In the genomic region with DNA sequence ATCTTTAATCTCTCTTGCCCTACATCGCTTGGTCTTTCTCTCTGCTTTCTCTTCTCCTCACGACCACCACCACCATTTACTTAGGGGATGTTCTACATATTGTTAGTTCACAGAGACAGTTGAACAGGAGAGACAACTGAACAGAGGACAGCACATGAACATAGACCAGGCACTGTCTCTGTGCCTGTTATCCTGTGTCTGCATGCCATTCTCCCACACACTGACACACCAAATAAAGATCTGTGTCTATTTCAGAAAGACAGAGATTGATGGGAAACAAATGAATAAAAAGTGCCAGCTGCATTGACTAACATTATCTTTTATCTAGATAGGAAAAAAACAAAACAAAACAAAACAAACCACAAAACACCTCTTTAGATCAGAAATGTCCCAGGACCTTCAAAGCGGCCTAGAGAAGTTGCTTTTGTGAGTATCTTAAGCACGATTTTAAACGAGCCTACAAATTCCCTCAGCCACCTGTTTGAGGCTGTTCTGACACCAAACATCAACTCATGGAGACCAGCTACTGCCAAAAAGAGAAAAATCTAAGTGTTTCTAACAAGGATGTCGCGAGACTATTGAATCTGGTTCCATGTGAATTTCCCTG, we compare ENCODE assay signal across 21 cellular contexts.
DNase-seq lines count a peak whose midpoint lies in the region; ATAC-seq and TF ChIP-seq lines count a peak whose summit lies in the region.
"Had no signal": no experiment of that assay in that cellular context is flagged by ENCODE, and none has a peak within 500 bp of the region (broad histone marks: within the 10 kb centered on the region; RNA-seq: fewer than 3 reads in every experiment).

No MANE protein-coding gene starts in this region.

- H3K27ac Mint-ChIP-seq in activated T-cell treated with anti-CD3 and anti-CD28 coated beads, Interleukin-2, amount 50 U/mL, for 72 hours: peak overlapping the region; percentile 81
- peak overlapping the region; percentile 86 for H3K27ac Mint-ChIP-seq in activated CD8-positive, alpha-beta T cell treated with anti-CD3 and anti-CD28 coated beads, Interleukin-2, amount 10 ng/mL, durations not matched to agents 7 days and 5 days
- H3K27ac Mint-ChIP-seq in stimulated activated naive CD8-positive, alpha-beta T cell treated with anti-CD3 and anti-CD28 coated beads, Interleukin-15, amount 100 ng/mL, for 72 hours: peak overlapping the region in 1 of 2 donors; percentile 12

- peak; percentile 64 for ATAC-seq in activated T-cell treated with anti-CD3 and anti-CD28 coated beads, Interleukin-2, amount 50 U/mL, for 72 hours (replicated peaks in 1 of 2)
- ATAC-seq in activated CD8-positive, alpha-beta T cell treated with anti-CD3 and anti-CD28 coated beads, Interleukin-2, amount 10 ng/mL, durations not matched to agents 7 days and 5 days: peak; percentile 37
- ATAC-seq in stimulated activated naive CD8-positive, alpha-beta T cell treated with anti-CD3 and anti-CD28 coated beads, Interleukin-15, amount 100 ng/mL, for 72 hours: no peak
- ATAC-seq in HG03159 (IDR thresholded peaks at IDR 0.05; ENCODE audit: unreplicated experiment): no peak
- ATAC-seq: foreskin keratinocyte, lower lobe of right lung, PC-3 had no signal

- H3K4me1 ChIP-seq in BE2C: no peaks in the 10 kb centered on the region
- H3K4me1 ChIP-seq: adrenal gland, foreskin keratinocyte, lower lobe of right lung, uterus had no signal

- H3K36me3 ChIP-seq in BE2C: no peaks in the 10 kb centered on the region
- H3K36me3 ChIP-seq: adrenal gland, lower lobe of right lung, uterus had no signal

- H3K27me3 Mint-ChIP-seq in activated T-cell treated with anti-CD3 and anti-CD28 coated beads, Interleukin-2, amount 50 U/mL, for 72 hours (ENCODE audit: low read depth): no peaks in the 10 kb centered on the region
- peaks cover 2% of the 10 kb centered on the region for H3K27me3 Mint-ChIP-seq in activated CD8-positive, alpha-beta T cell treated with anti-CD3 and anti-CD28 coated beads, Interleukin-2, amount 10 ng/mL, durations not matched to agents 7 days and 5 days (ENCODE audit: low read depth)
- no peaks in the 10 kb centered on the region for H3K27me3 Mint-ChIP-seq in stimulated activated naive CD8-positive, alpha-beta T cell treated with anti-CD3 and anti-CD28 coated beads, Interleukin-15, amount 100 ng/mL, for 72 hours

- peaks cover 59% of the 10 kb centered on the region for H3K4me1 Mint-ChIP-seq in activated T-cell treated with anti-CD3 and anti-CD28 coated beads, Interleukin-2, amount 50 U/mL, for 72 hours (ENCODE audit: low read depth)
- H3K4me1 Mint-ChIP-seq in activated CD8-positive, alpha-beta T cell treated with anti-CD3 and anti-CD28 coated beads, Interleukin-2, amount 10 ng/mL, durations not matched to agents 7 days and 5 days (ENCODE audit: low read depth): peaks cover 46% of the 10 kb centered on the region
- peaks cover 39% of the 10 kb centered on the region for H3K4me1 Mint-ChIP-seq in stimulated activated naive CD8-positive, alpha-beta T cell treated with anti-CD3 and anti-CD28 coated beads, Interleukin-15, amount 100 ng/mL, for 72 hours

- H3K9me3 Mint-ChIP-seq in activated T-cell treated with anti-CD3 and anti-CD28 coated beads, Interleukin-2, amount 50 U/mL, for 72 hours: peaks cover 7 to 11% of the 10 kb centered on the region in 2 donors
- H3K9me3 Mint-ChIP-seq in activated CD8-positive, alpha-beta T cell treated with anti-CD3 and anti-CD28 coated beads, Interleukin-2, amount 10 ng/mL, durations not matched to agents 7 days and 5 days (ENCODE audit: insufficient read depth): peaks cover 8% of the 10 kb centered on the region
- peaks cover 9 to 23% of the 10 kb centered on the region in 2 donors for H3K9me3 Mint-ChIP-seq in stimulated activated naive CD8-positive, alpha-beta T cell treated with anti-CD3 and anti-CD28 coated beads, Interleukin-15, amount 100 ng/mL, for 72 hours

- no peak overlapping the region for H3K4me3 ChIP-seq in BE2C (ENCODE audit: low read depth, low read length)
- H3K4me3 ChIP-seq: adrenal gland, lower lobe of right lung, uterus had no signal

- POLR2A ChIA-PET in activated CD8-positive, alpha-beta T cell treated with anti-CD3 and anti-CD28 coated beads, Interleukin-2, amount 10 ng/mL, durations not matched to agents 7 days and 5 days (lab: Charles Lee): no interaction called here

- no peaks in the 10 kb centered on the region for H3K9me3 ChIP-seq in BE2C
- H3K9me3 ChIP-seq: adrenal gland, lower lobe of right lung, uterus had no signal

- DNase-seq in activated T-cell treated with anti-CD3 and anti-CD28 coated beads, Interleukin-2, amount 50 U/mL, for 72 hours: no peak
- DNase-seq in activated T-cell treated with anti-CD3 and anti-CD28 coated beads, Interleukin-2, amount 50 U/mL, for 48 hours: no peak
- DNase-seq in activated CD8-positive, alpha-beta T cell treated with anti-CD3 and anti-CD28 coated beads, Interleukin-2, amount 10 ng/mL, durations not matched to agents 7 days and 5 days: no peak
- DNase-seq in myocyte (ENCODE audit: low read depth) (peak; percentile 22), AG08396 (ENCODE audit: low spot score) (no peak), BE2C (no peak)
- no peak for DNase-seq in stimulated activated naive CD8-positive, alpha-beta T cell treated with anti-CD3 and anti-CD28 coated beads, Interleukin-15, amount 100 ng/mL, for 72 hours
- DNase-seq: activated CD4-positive, CD25-positive, alpha-beta regulatory T cell treated with anti-CD3 and anti-CD28 coated beads, Interleukin-2, amount 50 U/mL, for 72 hours; adrenal gland; foreskin keratinocyte; hippocampal formation; islet precursor cell; KG1; lower lobe of right lung; NCI-H187 treated with DMSO at 0.1 percent for 48 hours; PC-3; posterior cingulate gyrus; SIG-M5; T1000; uterus had no signal

- no peak for TF ChIP-seq CTCF in BE2C (IDR thresholded peaks at IDR 0.05; ENCODE audit: low read depth, low read length)

- H3K4me3 Mint-ChIP-seq in activated T-cell treated with anti-CD3 and anti-CD28 coated beads, Interleukin-2, amount 50 U/mL, for 72 hours: peak overlapping the region; percentile 63 to 64
- H3K4me3 Mint-ChIP-seq in activated CD8-positive, alpha-beta T cell treated with anti-CD3 and anti-CD28 coated beads, Interleukin-2, amount 10 ng/mL, durations not matched to agents 7 days and 5 days: no peak overlapping the region
- H3K4me3 Mint-ChIP-seq in stimulated activated naive CD8-positive, alpha-beta T cell treated with anti-CD3 and anti-CD28 coated beads, Interleukin-15, amount 100 ng/mL, for 72 hours: peak overlapping the region; percentile 3 to 10

- CTCF ChIA-PET in activated CD8-positive, alpha-beta T cell treated with anti-CD3 and anti-CD28 coated beads, Interleukin-2, amount 10 ng/mL, durations not matched to agents 7 days and 5 days (lab: Charles Lee): interaction anchor here (0.7 to 5.2 kb wide), 11 partner anchors 11 to 327 kb away, joined by 3 to 23 read pairs (median 5); no protein-coding TSS in a partner anchor

- peaks cover 8 to 9% of the 10 kb centered on the region in 2 donors for H3K36me3 Mint-ChIP-seq in activated T-cell treated with anti-CD3 and anti-CD28 coated beads, Interleukin-2, amount 50 U/mL, for 72 hours (ENCODE audit: insufficient read depth in 2 of 2)
- H3K36me3 Mint-ChIP-seq in activated CD8-positive, alpha-beta T cell treated with anti-CD3 and anti-CD28 coated beads, Interleukin-2, amount 10 ng/mL, durations not matched to agents 7 days and 5 days (ENCODE audit: low read depth): peaks cover 18% of the 10 kb centered on the region

- H3K27me3 ChIP-seq in BE2C: peaks cover 23% of the 10 kb centered on the region
- H3K27me3 ChIP-seq: uterus had no signal

Comparison
In these comparisons a context has a peak if more than half of its experiments do, and no peak if none do; other contexts are left out.
1. ATAC-seq: peak in activated T-cell treated with anti-CD3 and anti-CD28 coated beads, Interleukin-2, amount 50 U/mL, for 72 hours (2 of 2) and activated CD8-positive, alpha-beta T cell treated with anti-CD3 and anti-CD28 coated beads, Interleukin-2, amount 10 ng/mL, durations not matched to agents 7 days and 5 days (single experiment); none in stimulated activated naive CD8-positive, alpha-beta T cell treated with anti-CD3 and anti-CD28 coated beads, Interleukin-15, amount 100 ng/mL, for 72 hours (single experiment) and HG03159 (single experiment).